ENCODE assay signal across 1 cellular context in genomic region chr9:130576176-130576575, GRCh38.
TF ChIP-seq lines count a peak whose summit lies in the region.

No MANE protein-coding gene starts in this region.

TF ChIP-seq in K562, 482 proteins besides CTCF, POLR2A, EP300 and RAD21 (continues in another document):
- TF ChIP-seq, protein P1, sequence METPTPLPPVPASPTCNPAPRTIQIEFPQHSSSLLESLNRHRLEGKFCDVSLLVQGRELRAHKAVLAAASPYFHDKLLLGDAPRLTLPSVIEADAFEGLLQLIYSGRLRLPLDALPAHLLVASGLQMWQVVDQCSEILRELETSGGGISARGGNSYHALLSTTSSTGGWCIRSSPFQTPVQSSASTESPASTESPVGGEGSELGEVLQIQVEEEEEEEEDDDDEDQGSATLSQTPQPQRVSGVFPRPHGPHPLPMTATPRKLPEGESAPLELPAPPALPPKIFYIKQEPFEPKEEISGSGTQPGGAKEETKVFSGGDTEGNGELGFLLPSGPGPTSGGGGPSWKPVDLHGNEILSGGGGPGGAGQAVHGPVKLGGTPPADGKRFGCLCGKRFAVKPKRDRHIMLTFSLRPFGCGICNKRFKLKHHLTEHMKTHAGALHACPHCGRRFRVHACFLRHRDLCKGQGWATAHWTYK (CRISPR knock-in tag; IDR thresholded peaks at IDR 0.05) = peak; percentile 45; the same call in 1 of the 2 replicates
- TF ChIP-seq CREB1 (IDR thresholded peaks at IDR 0.05) = no peak
- TF ChIP-seq CREB1 (CRISPR knock-in tag; IDR thresholded peaks at IDR 0.05) = peak; percentile 20; the same call in 1 of the 2 replicates
- 0 out of 4 replicates have a peak, but pooled peaks of 1 of the 2 experiments have one; percentile 43 for TF ChIP-seq TBL1XR1 (IDR thresholded peaks at IDR 0.05; ENCODE audit: low read length in 2 of 2)
- TF ChIP-seq LEF1 (IDR thresholded peaks at IDR 0.05) = 0 out of 2 replicates have a peak, but pooled peaks have one; percentile 34
- peak; percentile 83 to 85 for TF ChIP-seq FOXK2 (conservative IDR thresholded peaks at IDR 0.05 in 1 of 2, IDR thresholded peaks at IDR 0.05 in 1 of 2; ENCODE audit: low read depth in 2 of 2)
- 0 out of 4 replicates have a peak, but pooled peaks of 1 of the 2 experiments have one; percentile 50 for TF ChIP-seq UBTF (IDR thresholded peaks at IDR 0.05; ENCODE audit: borderline replicate concordance in 1 of 2, low read depth in 2 of 2, low read length in 2 of 2)
- TF ChIP-seq SMARCA4 (IDR thresholded peaks at IDR 0.05) = peak; percentile 63; the same call in 1 of the 2 replicates
- peak; percentile 61 for TF ChIP-seq CREM (IDR thresholded peaks at IDR 0.05; ENCODE audit: low read depth)
- TF ChIP-seq ZBTB11 (CRISPR knock-in tag; IDR thresholded peaks at IDR 0.05) = 0 out of 6 replicates have a peak, but pooled peaks of 1 of the 3 experiments have one; percentile 37
- TF ChIP-seq C11orf30 (IDR thresholded peaks at IDR 0.05; ENCODE audit: low read depth) = 0 out of 2 replicates have a peak, but pooled peaks have one; percentile 10
- TF ChIP-seq, protein P2, sequence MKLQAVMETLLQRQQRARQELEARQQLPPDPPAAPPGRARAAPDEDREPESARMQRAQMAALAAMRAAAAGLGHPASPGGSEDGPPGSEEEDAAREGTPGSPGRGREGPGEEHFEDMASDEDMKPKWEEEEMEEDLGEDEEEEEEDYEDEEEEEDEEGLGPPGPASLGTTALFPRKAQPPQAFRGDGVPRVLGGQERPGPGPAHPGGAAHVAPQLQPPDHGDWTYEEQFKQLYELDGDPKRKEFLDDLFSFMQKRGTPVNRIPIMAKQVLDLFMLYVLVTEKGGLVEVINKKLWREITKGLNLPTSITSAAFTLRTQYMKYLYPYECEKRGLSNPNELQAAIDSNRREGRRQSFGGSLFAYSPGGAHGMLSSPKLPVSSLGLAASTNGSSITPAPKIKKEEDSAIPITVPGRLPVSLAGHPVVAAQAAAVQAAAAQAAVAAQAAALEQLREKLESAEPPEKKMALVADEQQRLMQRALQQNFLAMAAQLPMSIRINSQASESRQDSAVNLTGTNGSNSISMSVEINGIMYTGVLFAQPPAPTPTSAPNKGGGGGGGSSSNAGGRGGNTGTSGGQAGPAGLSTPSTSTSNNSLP (IDR thresholded peaks at IDR 0.05; ENCODE audit: borderline replicate concordance, low read depth, low read length) = peak; percentile 79; the same call in 1 of the 2 replicates
- no peak for TF ChIP-seq ATF3 (IDR thresholded peaks at IDR 0.05)
- no peak for TF ChIP-seq ATF3 (CRISPR knock-in tag; conservative IDR thresholded peaks at IDR 0.05)
- peak; percentile 7; the same call in 1 of the 2 replicates for TF ChIP-seq CBFA2T3 (IDR thresholded peaks at IDR 0.05)
- no peak for TF ChIP-seq ATF1 (CRISPR knock-in tag; IDR thresholded peaks at IDR 0.05)
- 0 out of 2 replicates have a peak, but pooled peaks have one; percentile 30 for TF ChIP-seq ATF1 (tag; IDR thresholded peaks at IDR 0.05)
- TF ChIP-seq PHF8 (IDR thresholded peaks at IDR 0.05; ENCODE audit: borderline replicate concordance, low read length) = peak; percentile 22; the same call in 1 of the 2 replicates
- TF ChIP-seq RFX1 (IDR thresholded peaks at IDR 0.05) = no peak
- TF ChIP-seq ARID1B (IDR thresholded peaks at IDR 0.05) = peak; percentile 55
- TF ChIP-seq, protein P3, sequence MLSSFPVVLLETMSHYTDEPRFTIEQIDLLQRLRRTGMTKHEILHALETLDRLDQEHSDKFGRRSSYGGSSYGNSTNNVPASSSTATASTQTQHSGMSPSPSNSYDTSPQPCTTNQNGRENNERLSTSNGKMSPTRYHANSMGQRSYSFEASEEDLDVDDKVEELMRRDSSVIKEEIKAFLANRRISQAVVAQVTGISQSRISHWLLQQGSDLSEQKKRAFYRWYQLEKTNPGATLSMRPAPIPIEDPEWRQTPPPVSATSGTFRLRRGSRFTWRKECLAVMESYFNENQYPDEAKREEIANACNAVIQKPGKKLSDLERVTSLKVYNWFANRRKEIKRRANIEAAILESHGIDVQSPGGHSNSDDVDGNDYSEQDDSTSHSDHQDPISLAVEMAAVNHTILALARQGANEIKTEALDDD (IDR thresholded peaks at IDR 0.05) = peak; percentile 71; the same call in 1 of the 2 replicates
- no peak for TF ChIP-seq ZBTB1 (CRISPR knock-in tag; IDR thresholded peaks at IDR 0.05; ENCODE audit: borderline replicate concordance, low read depth)
- 0 out of 2 replicates have a peak, but pooled peaks have one; percentile 18 for TF ChIP-seq TCF3 (CRISPR knock-in tag; IDR thresholded peaks at IDR 0.05)
- no peak for TF ChIP-seq NR4A1 (CRISPR knock-in tag; IDR thresholded peaks at IDR 0.05)
- 0 out of 2 replicates have a peak, but pooled peaks have one; percentile 37 for TF ChIP-seq NR4A1 (tag; IDR thresholded peaks at IDR 0.05)
- TF ChIP-seq, protein P4, sequence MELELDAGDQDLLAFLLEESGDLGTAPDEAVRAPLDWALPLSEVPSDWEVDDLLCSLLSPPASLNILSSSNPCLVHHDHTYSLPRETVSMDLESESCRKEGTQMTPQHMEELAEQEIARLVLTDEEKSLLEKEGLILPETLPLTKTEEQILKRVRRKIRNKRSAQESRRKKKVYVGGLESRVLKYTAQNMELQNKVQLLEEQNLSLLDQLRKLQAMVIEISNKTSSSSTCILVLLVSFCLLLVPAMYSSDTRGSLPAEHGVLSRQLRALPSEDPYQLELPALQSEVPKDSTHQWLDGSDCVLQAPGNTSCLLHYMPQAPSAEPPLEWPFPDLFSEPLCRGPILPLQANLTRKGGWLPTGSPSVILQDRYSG (tag; conservative IDR thresholded peaks at IDR 0.05; ENCODE audit: low read depth) = peak; percentile 53; the same call in 1 of the 2 replicates
- peak; percentile 40; the same call in 1 of the 2 replicates for TF ChIP-seq JUND (IDR thresholded peaks at IDR 0.05; ENCODE audit: borderline replicate concordance, low read depth, low read length)
- peak; percentile 35; the same call in 1 of the 3 replicates for TF ChIP-seq JUND (tag; IDR thresholded peaks at IDR 0.05; ENCODE audit: borderline replicate concordance, low read depth, low read length)
- TF ChIP-seq, protein P5, sequence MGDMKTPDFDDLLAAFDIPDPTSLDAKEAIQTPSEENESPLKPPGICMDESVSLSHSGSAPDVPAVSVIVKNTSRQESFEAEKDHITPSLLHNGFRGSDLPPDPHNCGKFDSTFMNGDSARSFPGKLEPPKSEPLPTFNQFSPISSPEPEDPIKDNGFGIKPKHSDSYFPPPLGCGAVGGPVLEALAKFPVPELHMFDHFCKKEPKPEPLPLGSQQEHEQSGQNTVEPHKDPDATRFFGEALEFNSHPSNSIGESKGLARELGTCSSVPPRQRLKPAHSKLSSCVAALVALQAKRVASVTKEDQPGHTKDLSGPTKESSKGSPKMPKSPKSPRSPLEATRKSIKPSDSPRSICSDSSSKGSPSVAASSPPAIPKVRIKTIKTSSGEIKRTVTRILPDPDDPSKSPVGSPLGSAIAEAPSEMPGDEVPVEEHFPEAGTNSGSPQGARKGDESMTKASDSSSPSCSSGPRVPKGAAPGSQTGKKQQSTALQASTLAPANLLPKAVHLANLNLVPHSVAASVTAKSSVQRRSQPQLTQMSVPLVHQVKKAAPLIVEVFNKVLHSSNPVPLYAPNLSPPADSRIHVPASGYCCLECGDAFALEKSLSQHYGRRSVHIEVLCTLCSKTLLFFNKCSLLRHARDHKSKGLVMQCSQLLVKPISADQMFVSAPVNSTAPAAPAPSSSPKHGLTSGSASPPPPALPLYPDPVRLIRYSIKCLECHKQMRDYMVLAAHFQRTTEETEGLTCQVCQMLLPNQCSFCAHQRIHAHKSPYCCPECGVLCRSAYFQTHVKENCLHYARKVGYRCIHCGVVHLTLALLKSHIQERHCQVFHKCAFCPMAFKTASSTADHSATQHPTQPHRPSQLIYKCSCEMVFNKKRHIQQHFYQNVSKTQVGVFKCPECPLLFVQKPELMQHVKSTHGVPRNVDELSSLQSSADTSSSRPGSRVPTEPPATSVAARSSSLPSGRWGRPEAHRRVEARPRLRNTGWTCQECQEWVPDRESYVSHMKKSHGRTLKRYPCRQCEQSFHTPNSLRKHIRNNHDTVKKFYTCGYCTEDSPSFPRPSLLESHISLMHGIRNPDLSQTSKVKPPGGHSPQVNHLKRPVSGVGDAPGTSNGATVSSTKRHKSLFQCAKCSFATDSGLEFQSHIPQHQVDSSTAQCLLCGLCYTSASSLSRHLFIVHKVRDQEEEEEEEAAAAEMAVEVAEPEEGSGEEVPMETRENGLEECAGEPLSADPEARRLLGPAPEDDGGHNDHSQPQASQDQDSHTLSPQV (IDR thresholded peaks at IDR 0.05) = peak; percentile 49; the same call in 1 of the 2 replicates
- peak; percentile 43 for TF ChIP-seq RBBP5 (IDR thresholded peaks at IDR 0.05; ENCODE audit: borderline replicate concordance, insufficient read depth, low read length, poor library complexity, severe bottlenecking)
- TF ChIP-seq CTBP1 (IDR thresholded peaks at IDR 0.05; ENCODE audit: borderline replicate concordance) = 0 out of 2 replicates have a peak, but pooled peaks have one; percentile 19
- TF ChIP-seq TEAD4 (IDR thresholded peaks at IDR 0.05; ENCODE audit: low read length) = 0 out of 2 replicates have a peak, but pooled peaks have one; percentile 15
- TF ChIP-seq TEAD4 (CRISPR knock-in tag; IDR thresholded peaks at IDR 0.05; ENCODE audit: borderline replicate concordance) = no peak
- no peak for TF ChIP-seq TCFL5 (CRISPR knock-in tag; conservative IDR thresholded peaks at IDR 0.05)
- peak; percentile 63 for TF ChIP-seq DPF2 (IDR thresholded peaks at IDR 0.05)
- TF ChIP-seq NR2F6 (CRISPR knock-in tag; IDR thresholded peaks at IDR 0.05) = no peak
- TF ChIP-seq RCOR1 (IDR thresholded peaks at IDR 0.05; ENCODE audit: borderline replicate concordance in 1 of 2, low read depth in 2 of 2, low read length in 2 of 2) = no peak
- peak; percentile 95 for TF ChIP-seq FOXA3 (CRISPR knock-in tag; conservative IDR thresholded peaks at IDR 0.05 in 1 of 2, IDR thresholded peaks at IDR 0.05 in 1 of 2)
- peak; percentile 53 for TF ChIP-seq KDM5B (IDR thresholded peaks at IDR 0.05; ENCODE audit: insufficient replicate concordance, low read depth, low read length)
- TF ChIP-seq MAFG (tag; conservative IDR thresholded peaks at IDR 0.05) = 0 out of 2 replicates have a peak, but pooled peaks have one; percentile 11
- no peak; the same call in 1 of the 2 replicates for TF ChIP-seq FOXA1 (IDR thresholded peaks at IDR 0.05; ENCODE audit: borderline replicate concordance)
